ENCODE assay signal across 15 cellular contexts in genomic region chr12:97075583-97076268, GRCh38.
DNase-seq lines count a peak whose midpoint lies in the region; TF ChIP-seq lines count a peak whose summit lies in the region.
"Had no signal": no experiment of that assay in that cellular context is flagged by ENCODE, and none has a peak within 500 bp of the region (broad histone marks: within the 10 kb centered on the region; RNA-seq: fewer than 3 reads in every experiment).

No MANE protein-coding gene starts in this region.

- DNase-seq in caudate nucleus (lab: John Stamatoyannopoulos, UW), result no peak
- peak; percentile 56 for DNase-seq in kidney tubule cell (ENCODE audit: low spot score)
- DNase-seq in renal cortical epithelial cell (ENCODE audit: low read depth), result peak; percentile 77
- no peak for DNase-seq in stimulated activated CD4-positive, alpha-beta T cell treated with anti-CD3 and anti-CD28 coated beads, Interleukin-15, amount 100 ng/mL, for 24 hours
- no peak for DNase-seq in uterus
- DNase-seq in testis, result no peak
- DNase-seq: activated CD4-positive, CD25-positive, alpha-beta regulatory T cell treated with anti-CD3 and anti-CD28 coated beads, Interleukin-2, amount 50 U/mL, for 72 hours; activated CD8-positive, alpha-beta memory T cell treated with anti-CD3 and anti-CD28 coated beads, Interleukin-2, amount 50 U/mL, for 48 hours; BE2C; DND-41; NCI-H146; PC-9; T-cell had no signal

- no peak for TF ChIP-seq CTCF in uterus (IDR thresholded peaks at IDR 0.05)
- TF ChIP-seq CTCF in testis (IDR thresholded peaks at IDR 0.05), result no peak

- H3K4me3 ChIP-seq in uterus (no peak overlapping the region), testis (no peak overlapping the region)
- H3K4me3 ChIP-seq: lung, PC-9 had no signal

- no peak for TF ChIP-seq RAD21 in Ishikawa (IDR thresholded peaks at IDR 0.05; ENCODE audit: low read depth)

- H3K36me3 ChIP-seq in uterus (no peaks in the 10 kb centered on the region), testis (ENCODE audit: low read depth, missing control alignments) (no peaks in the 10 kb centered on the region)
- H3K36me3 ChIP-seq: BE2C had no signal

- peak overlapping the region; percentile 48 for H3K27ac ChIP-seq in caudate nucleus (ENCODE audit: low read depth, low read length)
- H3K27ac ChIP-seq in uterus, result no peak overlapping the region
- no peak overlapping the region for H3K27ac ChIP-seq in testis
- H3K27ac ChIP-seq: PC-9 had no signal

- H3K27me3 ChIP-seq in uterus (no peaks in the 10 kb centered on the region), testis (no peaks in the 10 kb centered on the region)
- H3K27me3 ChIP-seq: BE2C had no signal

- no peaks in the 10 kb centered on the region for H3K4me1 ChIP-seq in uterus
- no peaks in the 10 kb centered on the region for H3K4me1 ChIP-seq in testis
- H3K4me1 ChIP-seq: BE2C had no signal

- TF ChIP-seq POLR2A in uterus (IDR thresholded peaks at IDR 0.05) (no peak), testis (IDR thresholded peaks at IDR 0.05) (no peak)

- no peak; the same call in 1 of the 2 replicates for TF ChIP-seq EP300 in Ishikawa (IDR thresholded peaks at IDR 0.05; ENCODE audit: borderline replicate concordance)

- H3K9me3 ChIP-seq in uterus (no peaks in the 10 kb centered on the region), testis (no peaks in the 10 kb centered on the region)
- H3K9me3 ChIP-seq: BE2C had no signal

- intact Hi-C loops in uterus (cut with DNase I; ENCODE audit: low total_unique reads) (no loop called here), testis (cut with DNase I; ENCODE audit: low total_unique reads) (no loop called here)

- WGBS in testis, 2 donors, result 42 to 45% methylated on average over 7 of the region's 7 CpGs

TF ChIP-seq in Ishikawa, 13 proteins besides CTCF, POLR2A, EP300 and RAD21:
- TF ChIP-seq MAX (IDR thresholded peaks at IDR 0.05) (0 out of 2 replicates have a peak, but pooled peaks have one; percentile 8), NFIC (IDR thresholded peaks at IDR 0.05) (peak; percentile 35; the same call in 1 of the 2 replicates), TAF1 (IDR thresholded peaks at IDR 0.05; ENCODE audit: low read depth) (no peak), TCF12 (IDR thresholded peaks at IDR 0.05; ENCODE audit: low read depth) (0 out of 2 replicates have a peak, but pooled peaks have one; percentile 44), ZBTB7A (IDR thresholded peaks at IDR 0.05; ENCODE audit: low read depth) (no peak), EGR1 (IDR thresholded peaks at IDR 0.05) (no peak), CREB1 (IDR thresholded peaks at IDR 0.05; ENCODE audit: low read depth) (no peak), TEAD4 (IDR thresholded peaks at IDR 0.05) (peak; percentile 79), REST (IDR thresholded peaks at IDR 0.05; ENCODE audit: low read depth) (no peak), FOXM1 (IDR thresholded peaks at IDR 0.05; ENCODE audit: borderline replicate concordance, low read depth) (peak; percentile 60; the same call in 1 of the 2 replicates), CEBPB (IDR thresholded peaks at IDR 0.05) (no peak), USF1 (IDR thresholded peaks at IDR 0.05) (no peak), YY1 (IDR thresholded peaks at IDR 0.05; ENCODE audit: low read depth) (no peak)

Comparison
In these comparisons a context has a peak if more than half of its experiments do, and no peak if none do; other contexts are left out.
1. DNase-seq: peak in kidney tubule cell (single experiment) and renal cortical epithelial cell (single experiment); none in caudate nucleus (0 of 61), stimulated activated CD4-positive, alpha-beta T cell treated with anti-CD3 and anti-CD28 coated beads, Interleukin-15, amount 100 ng/mL, for 24 hours (single experiment), uterus (0 of 2) and testis (single experiment).